1 cellular context compared by ENCODE assay signal in the genomic region with DNA sequence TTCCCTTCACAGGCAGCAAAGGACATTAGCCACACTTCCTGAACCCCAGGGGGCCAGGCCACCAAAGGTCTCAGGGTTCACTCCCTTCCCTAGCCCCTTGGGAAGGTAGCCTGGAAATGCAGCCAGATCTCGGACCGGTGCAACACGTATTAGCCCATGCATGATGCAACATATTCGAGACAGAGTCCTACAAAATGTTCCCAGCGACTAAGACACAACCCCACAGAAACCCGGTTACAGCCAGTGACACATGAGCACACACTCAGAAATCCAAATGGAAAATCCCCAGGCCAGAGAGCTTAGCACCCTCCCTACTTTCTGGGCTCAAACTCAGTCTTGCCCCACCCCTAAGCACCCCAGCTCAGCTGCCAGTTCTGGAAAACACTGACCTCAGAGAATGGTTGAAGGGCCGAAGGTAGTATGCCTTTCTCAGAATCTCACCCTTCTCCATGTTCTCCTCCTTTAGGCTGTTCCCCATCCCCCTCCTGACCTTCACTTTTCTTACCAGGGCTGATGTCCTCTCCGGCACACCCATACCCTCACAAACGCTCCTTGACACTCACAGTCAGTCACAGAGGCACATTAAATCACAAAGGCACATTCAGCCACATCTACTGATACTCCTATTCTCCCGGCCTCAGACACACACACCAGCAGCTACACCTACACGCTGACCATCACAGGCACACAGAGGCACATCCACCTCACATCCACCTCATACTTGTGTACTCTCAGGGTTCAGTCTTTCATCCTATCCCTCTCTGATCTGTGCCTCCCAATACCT.
TF ChIP-seq lines count a peak whose summit lies in the region.

A gene with protein sequence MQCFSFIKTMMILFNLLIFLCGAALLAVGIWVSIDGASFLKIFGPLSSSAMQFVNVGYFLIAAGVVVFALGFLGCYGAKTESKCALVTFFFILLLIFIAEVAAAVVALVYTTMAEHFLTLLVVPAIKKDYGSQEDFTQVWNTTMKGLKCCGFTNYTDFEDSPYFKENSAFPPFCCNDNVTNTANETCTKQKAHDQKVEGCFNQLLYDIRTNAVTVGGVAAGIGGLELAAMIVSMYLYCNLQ (plus strand): TSS at position 640 of the 784 bp plus-strand sequence. CDS start 6,021 bp downstream, outside the sequence.

TF ChIP-seq in K562, 482 proteins besides CTCF, POLR2A, EP300 and RAD21 (continued from another document):
- TF ChIP-seq PCBP2 (IDR thresholded peaks at IDR 0.05; ENCODE audit: low read depth, low read length, poor library complexity, severe bottlenecking) (no peak), ZSCAN32 (CRISPR knock-in tag; IDR thresholded peaks at IDR 0.05) (0 out of 2 replicates have a peak, but pooled peaks have one; percentile 41), KLF1 (tag; IDR thresholded peaks at IDR 0.05) (no peak), PHF21A (IDR thresholded peaks at IDR 0.05; ENCODE audit: borderline replicate concordance, low read depth) (no peak), ZNF354B (CRISPR knock-in tag; IDR thresholded peaks at IDR 0.05) (no peak), FOXP1 (CRISPR knock-in tag; IDR thresholded peaks at IDR 0.05) (no peak), ZBTB7A (IDR thresholded peaks at IDR 0.05; ENCODE audit: borderline replicate concordance, control insufficient read depth, low read depth, low read length) (peak; percentile 30; the same call in 1 of the 2 replicates), HDGF (IDR thresholded peaks at IDR 0.05) (0 out of 2 replicates have a peak, but pooled peaks have one; percentile 50), RHOXF2B (CRISPR knock-in tag; conservative IDR thresholded peaks at IDR 0.05) (0 out of 2 replicates have a peak, but pooled peaks have one; percentile 46), ELF4 (CRISPR knock-in tag; IDR thresholded peaks at IDR 0.05) (0 out of 2 replicates have a peak, but pooled peaks have one; percentile 54), ESRRA (IDR thresholded peaks at IDR 0.05; ENCODE audit: borderline replicate concordance, low read depth) (0 out of 2 replicates have a peak, but pooled peaks have one; percentile 26), ZNF586 (CRISPR knock-in tag; conservative IDR thresholded peaks at IDR 0.05) (no peak), FOS (IDR thresholded peaks at IDR 0.05; ENCODE audit: extremely low read depth, insufficient read length) (no peak), SMAD2 (IDR thresholded peaks at IDR 0.05; ENCODE audit: low read depth, low read length) (no peak), ZNF175 (CRISPR knock-in tag; IDR thresholded peaks at IDR 0.05; ENCODE audit: low read depth) (0 out of 2 replicates have a peak, but pooled peaks have one; percentile 59), CEBPG (CRISPR knock-in tag; IDR thresholded peaks at IDR 0.05) (peak; percentile 83), CEBPG (tag; conservative IDR thresholded peaks at IDR 0.05 in 1 of 2, IDR thresholded peaks at IDR 0.05 in 1 of 2) (peak; percentile 91 to 92), CEBPB (tag; IDR thresholded peaks at IDR 0.05) (peak; percentile 80), ZNF12 (CRISPR knock-in tag; IDR thresholded peaks at IDR 0.05) (no peak), EWSR1 (IDR thresholded peaks at IDR 0.05; ENCODE audit: borderline replicate concordance, low read depth, partially characterized antibody) (no peak), DMBX1 (CRISPR knock-in tag; IDR thresholded peaks at IDR 0.05; ENCODE audit: borderline replicate concordance) (no peak), ZNF24 (IDR thresholded peaks at IDR 0.05) (no peak), ETS2 (tag; IDR thresholded peaks at IDR 0.05; ENCODE audit: borderline replicate concordance, poor library complexity, severe bottlenecking) (no peak)
- TF ChIP-seq, protein P1, sequence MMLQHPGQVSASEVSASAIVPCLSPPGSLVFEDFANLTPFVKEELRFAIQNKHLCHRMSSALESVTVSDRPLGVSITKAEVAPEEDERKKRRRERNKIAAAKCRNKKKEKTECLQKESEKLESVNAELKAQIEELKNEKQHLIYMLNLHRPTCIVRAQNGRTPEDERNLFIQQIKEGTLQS (IDR thresholded peaks at IDR 0.05), result peak; percentile 89
- TF ChIP-seq, protein P1 (CRISPR knock-in tag; conservative IDR thresholded peaks at IDR 0.05), result no peak
- TF ChIP-seq, protein P2, sequence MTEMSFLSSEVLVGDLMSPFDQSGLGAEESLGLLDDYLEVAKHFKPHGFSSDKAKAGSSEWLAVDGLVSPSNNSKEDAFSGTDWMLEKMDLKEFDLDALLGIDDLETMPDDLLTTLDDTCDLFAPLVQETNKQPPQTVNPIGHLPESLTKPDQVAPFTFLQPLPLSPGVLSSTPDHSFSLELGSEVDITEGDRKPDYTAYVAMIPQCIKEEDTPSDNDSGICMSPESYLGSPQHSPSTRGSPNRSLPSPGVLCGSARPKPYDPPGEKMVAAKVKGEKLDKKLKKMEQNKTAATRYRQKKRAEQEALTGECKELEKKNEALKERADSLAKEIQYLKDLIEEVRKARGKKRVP (CRISPR knock-in tag; IDR thresholded peaks at IDR 0.05), result peak; percentile 83
- TF ChIP-seq, protein P3, sequence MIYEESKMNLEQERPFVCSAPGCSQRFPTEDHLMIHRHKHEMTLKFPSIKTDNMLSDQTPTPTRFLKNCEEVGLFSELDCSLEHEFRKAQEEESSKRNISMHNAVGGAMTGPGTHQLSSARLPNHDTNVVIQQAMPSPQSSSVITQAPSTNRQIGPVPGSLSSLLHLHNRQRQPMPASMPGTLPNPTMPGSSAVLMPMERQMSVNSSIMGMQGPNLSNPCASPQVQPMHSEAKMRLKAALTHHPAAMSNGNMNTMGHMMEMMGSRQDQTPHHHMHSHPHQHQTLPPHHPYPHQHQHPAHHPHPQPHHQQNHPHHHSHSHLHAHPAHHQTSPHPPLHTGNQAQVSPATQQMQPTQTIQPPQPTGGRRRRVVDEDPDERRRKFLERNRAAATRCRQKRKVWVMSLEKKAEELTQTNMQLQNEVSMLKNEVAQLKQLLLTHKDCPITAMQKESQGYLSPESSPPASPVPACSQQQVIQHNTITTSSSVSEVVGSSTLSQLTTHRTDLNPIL (CRISPR knock-in tag; IDR thresholded peaks at IDR 0.05), result no peak
- TF ChIP-seq, protein P4, sequence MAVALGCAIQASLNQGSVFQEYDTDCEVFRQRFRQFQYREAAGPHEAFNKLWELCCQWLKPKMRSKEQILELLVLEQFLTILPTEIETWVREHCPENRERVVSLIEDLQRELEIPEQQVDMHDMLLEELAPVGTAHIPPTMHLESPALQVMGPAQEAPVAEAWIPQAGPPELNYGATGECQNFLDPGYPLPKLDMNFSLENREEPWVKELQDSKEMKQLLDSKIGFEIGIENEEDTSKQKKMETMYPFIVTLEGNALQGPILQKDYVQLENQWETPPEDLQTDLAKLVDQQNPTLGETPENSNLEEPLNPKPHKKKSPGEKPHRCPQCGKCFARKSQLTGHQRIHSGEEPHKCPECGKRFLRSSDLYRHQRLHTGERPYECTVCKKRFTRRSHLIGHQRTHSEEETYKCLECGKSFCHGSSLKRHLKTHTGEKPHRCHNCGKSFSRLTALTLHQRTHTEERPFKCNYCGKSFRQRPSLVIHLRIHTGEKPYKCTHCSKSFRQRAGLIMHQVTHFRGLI (CRISPR knock-in tag; IDR thresholded peaks at IDR 0.05), result no peak
- TF ChIP-seq, protein P5, sequence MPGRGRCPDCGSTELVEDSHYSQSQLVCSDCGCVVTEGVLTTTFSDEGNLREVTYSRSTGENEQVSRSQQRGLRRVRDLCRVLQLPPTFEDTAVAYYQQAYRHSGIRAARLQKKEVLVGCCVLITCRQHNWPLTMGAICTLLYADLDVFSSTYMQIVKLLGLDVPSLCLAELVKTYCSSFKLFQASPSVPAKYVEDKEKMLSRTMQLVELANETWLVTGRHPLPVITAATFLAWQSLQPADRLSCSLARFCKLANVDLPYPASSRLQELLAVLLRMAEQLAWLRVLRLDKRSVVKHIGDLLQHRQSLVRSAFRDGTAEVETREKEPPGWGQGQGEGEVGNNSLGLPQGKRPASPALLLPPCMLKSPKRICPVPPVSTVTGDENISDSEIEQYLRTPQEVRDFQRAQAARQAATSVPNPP (IDR thresholded peaks at IDR 0.05; ENCODE audit: borderline replicate concordance, insufficient read depth, insufficient read length), result no peak
- TF ChIP-seq, protein P6, sequence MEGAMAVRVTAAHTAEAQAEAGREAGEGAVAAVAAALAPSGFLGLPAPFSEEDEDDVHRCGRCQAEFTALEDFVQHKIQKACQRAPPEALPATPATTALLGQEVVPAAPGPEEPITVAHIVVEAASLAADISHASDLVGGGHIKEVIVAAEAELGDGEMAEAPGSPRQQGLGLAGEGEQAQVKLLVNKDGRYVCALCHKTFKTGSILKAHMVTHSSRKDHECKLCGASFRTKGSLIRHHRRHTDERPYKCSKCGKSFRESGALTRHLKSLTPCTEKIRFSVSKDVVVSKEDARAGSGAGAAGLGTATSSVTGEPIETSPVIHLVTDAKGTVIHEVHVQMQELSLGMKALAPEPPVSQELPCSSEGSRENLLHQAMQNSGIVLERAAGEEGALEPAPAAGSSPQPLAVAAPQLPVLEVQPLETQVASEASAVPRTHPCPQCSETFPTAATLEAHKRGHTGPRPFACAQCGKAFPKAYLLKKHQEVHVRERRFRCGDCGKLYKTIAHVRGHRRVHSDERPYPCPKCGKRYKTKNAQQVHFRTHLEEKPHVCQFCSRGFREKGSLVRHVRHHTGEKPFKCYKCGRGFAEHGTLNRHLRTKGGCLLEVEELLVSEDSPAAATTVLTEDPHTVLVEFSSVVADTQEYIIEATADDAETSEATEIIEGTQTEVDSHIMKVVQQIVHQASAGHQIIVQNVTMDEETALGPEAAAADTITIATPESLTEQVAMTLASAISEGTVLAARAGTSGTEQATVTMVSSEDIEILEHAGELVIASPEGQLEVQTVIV (CRISPR knock-in tag; IDR thresholded peaks at IDR 0.05; ENCODE audit: borderline replicate concordance), result no peak
